In genomic region chr22:26172389-26172990, GRCh38 we compare ENCODE assay signal across 8 cellular contexts. TPM values are rescaled to one million over a fixed set of nuclear protein-coding genes. Genes with fewer than 3 reads are reported as not detected.
A peak's percentile ranks its signal among the peaks of the same experiment; 100 is the strongest.
DNase-seq lines count a peak whose midpoint lies in the region; ATAC-seq and TF ChIP-seq lines count a peak whose summit lies in the region.

No MANE protein-coding gene starts in this region.

- intact Hi-C loops in heart right ventricle (cut with DNase I) (loop anchor here in 1 of 10 donors (10.0 kb wide), 1 partner anchor 162 kb away; no protein-coding TSS in a partner anchor), cardiac septum (cut with DNase I) (no loop called here)

- no peaks in the 10 kb centered on the region for H3K9me3 ChIP-seq in heart right ventricle

- peak in 1 of 2 donors; percentile 9 for DNase-seq in heart right ventricle
- no peak for DNase-seq in cardiac septum (ENCODE audit: low spot score)
- DNase-seq in NCI-H1092 (lab: John Stamatoyannopoulos, UW): peak; percentile 66
- peak; percentile 49 for DNase-seq in SW480 (ENCODE audit: low spot score)
- DNase-seq in fibroblast of pulmonary artery (ENCODE audit: low read depth): peak; percentile 20
- peak; percentile 3 for DNase-seq in renal cortical epithelial cell (ENCODE audit: low read depth)
- no peak for DNase-seq in middle frontal gyrus (ENCODE audit: extremely low spot score, low spot score)

- ATAC-seq in heart right ventricle (no peak), GM18511 (IDR thresholded peaks at IDR 0.05; ENCODE audit: unreplicated experiment) (no peak)

- H3K27ac ChIP-seq in heart right ventricle: no peak overlapping the region

- TF ChIP-seq CTCF in heart right ventricle (IDR thresholded peaks at IDR 0.05): peak; percentile 8 to 66 (median 56)
- peak; percentile 64 for TF ChIP-seq CTCF in fibroblast of pulmonary artery (IDR thresholded peaks at IDR 0.05; ENCODE audit: low read length, missing control alignments)

- H3K27me3 ChIP-seq in heart right ventricle: peaks cover 0 to 95% (median 77%) of the 10 kb centered on the region in 7 donors

- H3K4me3 ChIP-seq in heart right ventricle: no peak overlapping the region
- H3K4me3 ChIP-seq in fibroblast of pulmonary artery (replicated peaks; ENCODE audit: low read depth, low read length): no peak overlapping the region

- no peaks in the 10 kb centered on the region for H3K36me3 ChIP-seq in heart right ventricle

- H3K4me1 ChIP-seq in heart right ventricle: peaks cover 0 to 17% (median 12%) of the 10 kb centered on the region in 9 donors

- 36 to 39% methylated on average over 5 of the region's 5 CpGs for WGBS in heart right ventricle, 2 donors

RNA-seq across cellular contexts. Expression of gene SEZ6L, which starts 3.2 kb away (rescaled TPM):
- 1 to 10 TPM in 2 of 10 donors, under 1 TPM in 8; 0.10 to 2.5 (median 0.34) TPM for total RNA-seq in heart right ventricle
- under 1 TPM; 0.01 to 0.07 TPM for polyA plus RNA-seq in heart right ventricle
- total RNA-seq in cardiac septum: 0.65 TPM
- not detected in 2 replicates for total RNA-seq in renal cortical epithelial cell

Comparison
In these comparisons a context has a peak if more than half of its experiments do, and no peak if none do; other contexts are left out.
1. DNase-seq: peak in NCI-H1092 (single experiment), SW480 (single experiment), fibroblast of pulmonary artery (single experiment) and renal cortical epithelial cell (single experiment); none in cardiac septum (single experiment) and middle frontal gyrus (single experiment).